In the genomic region with DNA sequence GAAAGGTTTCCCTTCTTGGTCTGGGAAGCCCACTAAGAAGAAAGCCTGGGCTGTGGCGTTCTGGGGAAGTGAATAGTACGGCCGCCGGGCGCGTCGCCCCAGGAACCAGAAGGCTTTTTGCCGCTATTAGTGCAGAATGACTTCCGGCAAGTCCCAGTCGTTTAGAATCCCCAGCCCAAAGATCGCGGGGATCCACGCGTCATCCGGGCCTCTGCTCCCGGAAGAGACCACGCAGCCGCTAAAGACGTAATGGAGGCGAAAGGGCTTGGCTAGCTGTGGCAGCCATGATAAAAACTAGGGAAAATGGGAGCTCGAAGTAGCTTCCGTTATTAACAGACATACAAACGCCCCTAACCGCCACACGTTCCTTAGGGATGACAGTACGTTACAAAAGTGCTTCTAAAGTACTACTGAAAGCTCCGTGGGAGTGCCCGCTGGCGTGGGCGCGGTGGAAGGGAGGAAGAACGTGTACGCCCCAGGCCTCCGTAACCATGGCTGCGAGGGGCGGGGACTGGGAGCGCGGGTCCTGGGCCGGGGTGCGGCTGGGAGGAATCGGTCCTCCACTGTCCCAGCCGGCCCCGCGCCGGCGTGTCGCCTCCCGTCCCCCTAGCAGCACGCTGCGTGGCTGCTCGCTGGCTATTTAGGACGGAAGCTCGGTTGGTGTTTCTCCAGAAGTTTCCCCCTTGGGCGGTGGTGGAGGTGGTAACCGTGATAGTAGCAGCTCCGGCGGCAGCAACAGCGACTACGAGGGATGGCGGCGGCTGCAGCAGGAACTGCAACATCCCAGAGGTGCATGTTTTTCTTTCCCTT, we compare ENCODE assay signal across 8 cellular contexts.
DNase-seq lines count a peak whose midpoint lies in the region; ATAC-seq lines count a peak whose summit lies in the region.

A gene (plus strand): TSS at position 667 of the 810 bp plus-strand sequence. CDS start 85 bp downstream, at position 752.

- DNase-seq in AML-193 (lab: John Stamatoyannopoulos, UW) (peak; percentile 99), NCI-H446 (lab: John Stamatoyannopoulos, UW) (peak; percentile 86 to 95), cerebellar cortex (ENCODE audit: low spot score) (peak; percentile 97), islet precursor cell (peak; percentile 98)
- DNase-seq in activated CD4-positive, CD25-positive, alpha-beta regulatory T cell treated with anti-CD3 and anti-CD28 coated beads, Interleukin-2, amount 50 U/mL, for 16 hours (ENCODE audit: low read depth, low spot score): peak; percentile 83
- DNase-seq in stimulated activated CD4-positive, alpha-beta T cell treated with anti-CD3 and anti-CD28 coated beads, Interleukin-12 subunit alpha, Interleukin-12 subunit beta, amount 100 ng/mL, for 48 hours (ENCODE audit: low read depth in 2 of 3, low spot score in 1 of 3): peak; percentile 86 to 93 (median 93)

- peak; percentile 94 for ATAC-seq in GM19035 (IDR thresholded peaks at IDR 0.05; ENCODE audit: unreplicated experiment)
- peak; percentile 93 for ATAC-seq in HG03354 (IDR thresholded peaks at IDR 0.05; ENCODE audit: poor library complexity, severe bottlenecking, unreplicated experiment)

Comparison
In these comparisons a context has a peak if more than half of its experiments do, and no peak if none do; other contexts are left out.
1. Peak in every context shown above with its lines: DNase-seq and ATAC-seq.